In the genomic region with DNA sequence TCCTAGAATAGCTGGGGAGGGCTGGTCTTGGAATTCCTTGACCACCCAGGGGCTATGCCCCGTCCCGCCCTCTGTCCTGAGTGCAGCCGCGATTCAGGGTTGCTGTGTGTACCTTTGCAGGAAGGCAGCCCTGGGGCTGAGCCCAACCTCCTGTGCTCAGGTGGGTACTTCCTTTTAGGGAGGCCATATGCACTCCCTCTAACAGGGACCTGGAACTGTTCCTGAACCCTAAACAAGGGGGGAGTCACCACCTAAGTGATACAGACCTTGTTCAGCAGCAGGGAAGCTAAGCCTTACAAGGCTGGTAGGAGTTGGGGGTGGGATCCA, we compare ENCODE assay signal across 1 cellular context.
TF ChIP-seq lines count a peak whose summit lies in the region.

No MANE protein-coding gene starts in this region.

TF ChIP-seq in GM12891, 5 proteins besides CTCF, POLR2A, EP300 and RAD21:
- no peak for TF ChIP-seq POLR2AphosphoS5 (IDR thresholded peaks at IDR 0.05; ENCODE audit: low read depth, low read length)
- no peak for TF ChIP-seq TAF1 (IDR thresholded peaks at IDR 0.05; ENCODE audit: low read depth, low read length)
TF ChIP-seq in GM12891: peak in this region for 0.
